Comparison of ENCODE assay signal across 8 cellular contexts in genomic region chrX:40171513-40172168, GRCh38.
DNase-seq lines count a peak whose midpoint lies in the region; FAIRE-seq and TF ChIP-seq lines count a peak whose summit lies in the region.

No MANE protein-coding gene starts in this region.

- TF ChIP-seq CTCF in A673 (conservative IDR thresholded peaks at IDR 0.05; ENCODE audit: low read depth, low read length): no peak

- H3K27me3 ChIP-seq in A673 (replicated peaks; ENCODE audit: insufficient read depth, low read depth, low read length, poor library complexity): no peaks in the 10 kb centered on the region

- POLR2A ChIA-PET in A673 (lab: Charles Lee; ENCODE audit: low non-redundant PET) (interaction anchor here (0.7 kb wide), 1 partner anchor 13 kb away, joined by 9 read pairs; no protein-coding TSS in a partner anchor), HEK293T (lab: Yijun Ruan, JAX) (interaction anchor here (1.4 to 2.2 kb wide), 3 partner anchors 18 to 91 kb away, joined by 4 to 8 read pairs (median 7); no protein-coding TSS in a partner anchor)

- intact Hi-C loops in A673 (cut with micrococcal nuclease; ENCODE audit: unreplicated experiment): loop anchor here (5.0 to 10.0 kb wide), 3 partner anchors 267 to 444 kb away; no protein-coding TSS in a partner anchor
- intact Hi-C loops in cardiac septum (cut with DNase I): loop anchor here (2.0 to 5.0 kb wide), 2 partner anchors 73 to 354 kb away; no protein-coding TSS in a partner anchor

- H3K27ac ChIP-seq in A673 (ENCODE audit: low read depth, low read length, poor library complexity, severe bottlenecking): peak overlapping the region; percentile 89

- peak overlapping the region; percentile 45 for H3K4me3 ChIP-seq in A673 (ENCODE audit: low read depth, low read length, poor library complexity, severe bottlenecking)

- peaks cover 60% of the 10 kb centered on the region for H3K4me1 ChIP-seq in A673 (ENCODE audit: insufficient read depth, low read length, poor library complexity, severe bottlenecking)

- CTCF ChIA-PET in A673 (lab: Charles Lee) (no interaction called here), HEK293T (lab: Yijun Ruan, JAX) (no interaction called here)

- DNase-seq in A673 (ENCODE audit: low spot score) (peak; percentile 81), HEK293T (ENCODE audit: extremely low spot score) (no peak), cardiac septum (ENCODE audit: low spot score) (peak; percentile 74), retina (peak; percentile 78), GDM1 (lab: John Stamatoyannopoulos, UW) (no peak), NCI-H446 (lab: John Stamatoyannopoulos, UW) (no peak), HTR-8/SVneo (ENCODE audit: insufficient read length, low spot score) (no peak)
- peak; percentile 54 for DNase-seq in activated naive CD4-positive, alpha-beta T cell treated with anti-CD3 and anti-CD28 coated beads, Interleukin-2, amount 50 U/mL, for 16 hours

- no TSS peak for BruUV-seq in A673 (replicated peaks; lab: Mats Ljungman, UMichigan)

- no peaks in the 10 kb centered on the region for H3K9me3 ChIP-seq in A673 (ENCODE audit: low read depth, low read length, poor library complexity, severe bottlenecking)

- H3K36me3 ChIP-seq in A673 (ENCODE audit: insufficient read depth, low read length, poor library complexity, severe bottlenecking): no peaks in the 10 kb centered on the region

- no peak for FAIRE-seq in HTR-8/SVneo (lab: Jason Lieb, UNC)

TF ChIP-seq in HEK293T, 16 proteins besides CTCF, POLR2A, EP300 and RAD21:
- TF ChIP-seq PKNOX1 (IDR thresholded peaks at IDR 0.05) (no peak), FOXK2 (IDR thresholded peaks at IDR 0.05) (no peak), ARNT (IDR thresholded peaks at IDR 0.05) (peak; percentile 64; the same call in 1 of the 2 replicates), SP1 (IDR thresholded peaks at IDR 0.05) (no peak), FOXA1 (IDR thresholded peaks at IDR 0.05) (no peak), TARDBP (IDR thresholded peaks at IDR 0.05) (no peak), NFRKB (IDR thresholded peaks at IDR 0.05) (no peak)

Comparison
In these comparisons a context has a peak if more than half of its experiments do, and no peak if none do; other contexts are left out.
1. DNase-seq: peak in A673 (single experiment), activated naive CD4-positive, alpha-beta T cell treated with anti-CD3 and anti-CD28 coated beads, Interleukin-2, amount 50 U/mL, for 16 hours (single experiment), cardiac septum (single experiment) and retina (single experiment); none in HEK293T (single experiment), GDM1 (single experiment), NCI-H446 (0 of 2) and HTR-8/SVneo (single experiment).